Comparison of ENCODE assay signal across 1 cellular context in genomic region chr1:153568367-153569099, GRCh38.
TF ChIP-seq lines count a peak whose summit lies in the region.

No MANE protein-coding gene starts in this region.

TF ChIP-seq in SK-N-SH, 30 proteins besides CTCF, POLR2A, EP300 and RAD21 (continued from another document):
- TF ChIP-seq REST (IDR thresholded peaks at IDR 0.05; ENCODE audit: low read depth, low read length) (0 out of 2 replicates have a peak, but pooled peaks have one; percentile 21), CHD2 (IDR thresholded peaks at IDR 0.05; ENCODE audit: low read length, partially characterized antibody) (no peak), GATA2 (CRISPR knock-in tag; IDR thresholded peaks at IDR 0.05) (no peak), RFX5 (IDR thresholded peaks at IDR 0.05; ENCODE audit: low read length) (0 out of 2 replicates have a peak, but pooled peaks have one; percentile 18), TEAD4 (IDR thresholded peaks at IDR 0.05; ENCODE audit: borderline replicate concordance, insufficient read depth) (no peak), MXI1 (IDR thresholded peaks at IDR 0.05; ENCODE audit: low read depth, low read length) (peak; percentile 57; the same call in 1 of the 2 replicates), RXRA (IDR thresholded peaks at IDR 0.05; ENCODE audit: borderline replicate concordance, low read depth) (no peak), USF2 (IDR thresholded peaks at IDR 0.05; ENCODE audit: borderline replicate concordance, low read depth, low read length) (no peak), YY1 (IDR thresholded peaks at IDR 0.05; ENCODE audit: low read depth) (no peak), PBX3 (IDR thresholded peaks at IDR 0.05) (no peak), MAX (IDR thresholded peaks at IDR 0.05; ENCODE audit: low read depth) (peak; percentile 74)
